Comparison of ENCODE assay signal across 8 cellular contexts in the genomic region with DNA sequence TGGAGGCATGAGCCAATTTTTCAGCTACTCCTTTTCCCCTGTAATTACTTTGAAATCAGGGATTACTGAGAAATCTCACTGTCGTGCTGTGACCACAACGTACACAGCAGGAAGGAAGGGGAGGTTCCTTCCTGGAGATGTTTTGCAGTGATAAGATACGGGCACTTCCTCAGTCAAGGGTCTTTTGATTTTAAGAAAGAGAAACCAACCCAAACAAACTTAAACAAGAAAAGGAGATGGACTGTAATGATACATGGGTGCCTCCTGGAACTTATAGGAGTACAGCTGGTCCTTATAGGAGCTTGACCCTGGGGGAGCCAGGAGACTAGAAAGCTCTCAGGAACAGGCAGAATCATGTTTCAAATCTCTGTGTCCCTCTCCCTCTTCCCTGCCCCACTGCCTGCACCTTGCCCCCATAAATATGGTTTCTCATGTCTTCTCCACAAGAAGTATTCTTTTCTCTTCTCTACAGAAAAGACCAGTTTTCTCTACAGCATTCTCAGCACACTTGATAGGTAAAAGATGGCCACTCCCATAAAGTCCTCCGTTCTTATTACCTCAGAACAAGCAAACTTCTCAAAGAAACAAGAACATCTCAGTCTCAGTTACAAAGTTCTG.
DNase-seq lines count a peak whose midpoint lies in the region; ATAC-seq and TF ChIP-seq lines count a peak whose summit lies in the region.

No MANE protein-coding gene starts in this region.

- no peak overlapping the region for H2BK20ac ChIP-seq in H9 (ENCODE audit: low read depth, low read length, poor library complexity, severe bottlenecking)

- H3K27ac ChIP-seq in HCT116 (ENCODE audit: low read depth, low read length), result no peak overlapping the region
- H3K27ac ChIP-seq in PC-9, result no peak overlapping the region
- peak overlapping the region; percentile 35 for H3K27ac ChIP-seq in colonic mucosa
- no peak overlapping the region for H3K27ac ChIP-seq in H9 (ENCODE audit: insufficient read length, low read depth, low read length)

- BruUV-seq in HCT116 (replicated peaks; lab: Mats Ljungman, UMichigan) (no TSS peak), PC-9 (replicated peaks; lab: Mats Ljungman, UMichigan) (no TSS peak)

- CTCF ChIA-PET in HCT116 (lab: Charles Lee), result no interaction called here
- CTCF ChIA-PET in PC-9 (lab: Charles Lee), result no interaction called here

- WGBS in H9 (ENCODE audit: extremely low coverage, insufficient read length, low lambda C conversion rate), result no CpG with 5 or more reads among the region's 4 CpGs

- POLR2A ChIA-PET in HCT116 (lab: Charles Lee), result no interaction called here
- POLR2A ChIA-PET in PC-9 (lab: Charles Lee; ENCODE audit: unreplicated experiment), result interaction anchor here (0.7 kb wide), 1 partner anchor 977 kb away, joined by 6 read pairs; no protein-coding TSS in a partner anchor

- no peaks in the 10 kb centered on the region for H3K9me3 ChIP-seq in HCT116 (ENCODE audit: control insufficient read depth in 1 of 2, insufficient read depth in 1 of 2, low read depth in 1 of 2, low read length in 2 of 2)
- H3K9me3 ChIP-seq in PC-9 (ENCODE audit: insufficient read depth, low read depth), result 0 out of 2 replicates have a peak, but pooled peaks cover 3% of the 10 kb centered on the region
- H3K9me3 ChIP-seq in colonic mucosa, result no peaks in the 10 kb centered on the region
- no peaks in the 10 kb centered on the region for H3K9me3 ChIP-seq in H9 (ENCODE audit: control insufficient read depth, low read depth, low read length)

- no peak for TF ChIP-seq CTCF in HCT116 (IDR thresholded peaks at IDR 0.05 in 2 of 3, conservative IDR thresholded peaks at IDR 0.05 in 1 of 3; ENCODE audit: borderline replicate concordance in 1 of 3, insufficient read depth in 1 of 3, low read depth in 2 of 3, low read length in 2 of 3)
- no peak for TF ChIP-seq CTCF in PC-9 (conservative IDR thresholded peaks at IDR 0.05)
- TF ChIP-seq CTCF in colonic mucosa (IDR thresholded peaks at IDR 0.05), result no peak
- no peak for TF ChIP-seq CTCF in H9 (conservative IDR thresholded peaks at IDR 0.05)

- no peak overlapping the region for H2BK12ac ChIP-seq in H9 (ENCODE audit: insufficient read length, low read depth, low read length)

- H2BK5ac ChIP-seq in H9 (ENCODE audit: insufficient read length, low read length), result no peak overlapping the region

- no peak for TF ChIP-seq POLR2A in HCT116 (IDR thresholded peaks at IDR 0.05; ENCODE audit: borderline replicate concordance, extremely low read depth, insufficient read depth, insufficient read length)

- peak overlapping the region; percentile 86 for H2AFZ ChIP-seq in HCT116 (ENCODE audit: low read depth, low read length, poor library complexity, severe bottlenecking)
- H2AFZ ChIP-seq in PC-9, result peak overlapping the region; percentile 34
- no peak overlapping the region for H2AFZ ChIP-seq in H9 (ENCODE audit: low read length)

- H3T11ph ChIP-seq in H9 (ENCODE audit: low read length), result no peak overlapping the region

- H3K4ac ChIP-seq in H9 (ENCODE audit: low read depth, low read length), result no peak overlapping the region

- no peak overlapping the region for H3K14ac ChIP-seq in H9 (ENCODE audit: insufficient read depth, low read length)

- H3K56ac ChIP-seq in H9 (ENCODE audit: insufficient read length, low read depth, low read length), result no peak overlapping the region

- H3K79me1 ChIP-seq in H9 (ENCODE audit: insufficient read depth, low read depth, low read length, poor library complexity, severe bottlenecking), result no peaks in the 10 kb centered on the region

- H3K27me3 Mint-ChIP-seq in H9 (ENCODE audit: low read depth), result no peaks in the 10 kb centered on the region

- no peak overlapping the region for H4K5ac ChIP-seq in H9 (ENCODE audit: insufficient read length, low read depth, low read length)

- no peak overlapping the region for H3K18ac ChIP-seq in H9 (ENCODE audit: insufficient read length, low read depth, low read length)

- no peak overlapping the region for H2BK15ac ChIP-seq in H9 (ENCODE audit: low read depth, low read length)

- no peak overlapping the region for H3K23ac ChIP-seq in H9 (ENCODE audit: insufficient read length, low read depth, low read length)

- intact Hi-C loops in HCT116 (cut with micrococcal nuclease), result no loop called here
- intact Hi-C loops in PC-9 (cut with micrococcal nuclease; ENCODE audit: unreplicated experiment), result no loop called here
- intact Hi-C loops in colonic mucosa (cut with DNase I), result no loop called here

- no peaks in the 10 kb centered on the region for H3K36me3 Mint-ChIP-seq in H9 (ENCODE audit: insufficient read depth in 1 of 3, low read depth in 3 of 3)

- H3K4me2 ChIP-seq in HCT116 (ENCODE audit: low read length) (0 out of 2 replicates have a peak overlapping the region, but pooled peaks have one; percentile 13), PC-9 (peak overlapping the region; percentile 17; the same call in 1 of the 2 replicates), H9 (ENCODE audit: insufficient read depth, insufficient read length, low read length) (no peak overlapping the region)

- no peak overlapping the region for H2BK120ac ChIP-seq in H9 (ENCODE audit: low read depth, low read length, poor library complexity, severe bottlenecking)

- H3K4me3 Mint-ChIP-seq in H9, result no peak overlapping the region

- H3K79me2 ChIP-seq in HCT116 (ENCODE audit: insufficient read depth, low read length), result no peaks in the 10 kb centered on the region
- no peaks in the 10 kb centered on the region for H3K79me2 ChIP-seq in PC-9 (ENCODE audit: low read depth)
- no peaks in the 10 kb centered on the region; the same call in 1 of the 2 replicates for H3K79me2 ChIP-seq in H9 (ENCODE audit: insufficient read depth, low read length)

- peaks cover 2 to 3% of the 10 kb centered on the region in 2 experiments; a peak in 1 of 4 replicates for H3K4me1 Mint-ChIP-seq in H9

- H3K4me3 ChIP-seq in HCT116 (replicated peaks in 1 of 2; ENCODE audit: low read depth in 1 of 2, low read length in 2 of 2) (no peak overlapping the region), PC-9 (no peak overlapping the region), colonic mucosa (no peak overlapping the region)

- no peak overlapping the region for H2AK5ac ChIP-seq in H9 (ENCODE audit: insufficient read length, low read length)

- DNase-seq in NCI-H1105 treated with DMSO at 0.1 percent for 48 hours (lab: John Stamatoyannopoulos, UW) (peak; percentile 29), NCI-H1105 (lab: John Stamatoyannopoulos, UW) (no peak), HCT116 (ENCODE audit: low read depth, low spot score) (no peak), PC-9 (no peak), colonic mucosa (no peak), pulmonary artery endothelial cell (ENCODE audit: low read depth, low spot score) (peak; percentile 72), NCI-H187 treated with DMSO at 0.1 percent for 48 hours (lab: John Stamatoyannopoulos, UW) (no peak), H9 (no peak)

- no peaks in the 10 kb centered on the region for H3K9me2 ChIP-seq in HCT116 (ENCODE audit: insufficient read depth)
- no peaks in the 10 kb centered on the region for H3K9me2 ChIP-seq in PC-9 (ENCODE audit: insufficient read depth)

- H3K27ac Mint-ChIP-seq in H9, result peak overlapping the region in 1 of 3 experiments; percentile 42; a peak in 1 of 7 replicates

- H3K23me2 ChIP-seq in H9 (ENCODE audit: insufficient read length, low read depth, low read length, poor library complexity, severe bottlenecking), result no peaks in the 10 kb centered on the region

- ATAC-seq in HCT116, result peak; percentile 14; the same call in 1 of the 2 replicates

- RAD21 ChIA-PET in HCT116 (lab: Charles Lee; ENCODE audit: low non-redundant PET in 1 of 2, low total read pairs in 2 of 2, uncharacterized antibody in 2 of 2, unreplicated experiment in 2 of 2), result no interaction called here

- TF ChIP-seq RAD21 in HCT116 (IDR thresholded peaks at IDR 0.05; ENCODE audit: low read depth), result no peak

- H4K91ac ChIP-seq in H9 (ENCODE audit: insufficient read length, low read depth, low read length), result no peak overlapping the region

- H3K27me3 ChIP-seq in HCT116 (ENCODE audit: insufficient read depth, low read length) (no peaks in the 10 kb centered on the region), PC-9 (ENCODE audit: insufficient read depth, low read depth) (no peaks in the 10 kb centered on the region), colonic mucosa (no peaks in the 10 kb centered on the region), H9 (ENCODE audit: insufficient read depth, low read length) (no peaks in the 10 kb centered on the region)

- H4K20me1 ChIP-seq in HCT116 (ENCODE audit: insufficient read depth) (no peaks in the 10 kb centered on the region), PC-9 (ENCODE audit: insufficient read depth) (no peaks in the 10 kb centered on the region), H9 (ENCODE audit: control insufficient read depth, insufficient read depth, insufficient read length) (no peaks in the 10 kb centered on the region)

- H3K36me3 ChIP-seq in HCT116 (ENCODE audit: control insufficient read depth in 1 of 2, insufficient read depth in 2 of 2, low read length in 2 of 2) (no peaks in the 10 kb centered on the region), PC-9 (ENCODE audit: low read depth) (no peaks in the 10 kb centered on the region), colonic mucosa (no peaks in the 10 kb centered on the region)

- no peaks in the 10 kb centered on the region for H3K9me3 Mint-ChIP-seq in H9

- no peak overlapping the region for H4K8ac ChIP-seq in H9 (replicated peaks; ENCODE audit: insufficient read length, low read depth, low read length)

- H3K9ac ChIP-seq in HCT116 (ENCODE audit: low read length) (no peak overlapping the region), colonic mucosa (ENCODE audit: low read depth in 2 of 2, low read length in 2 of 2) (no peak overlapping the region), H9 (ENCODE audit: extremely low read depth, insufficient read length, low read length) (no peak overlapping the region)

- H3K4me1 ChIP-seq in HCT116 (ENCODE audit: control insufficient read depth in 1 of 2, insufficient read depth in 2 of 2, low read length in 2 of 2) (peaks cover 0 to 7% of the 10 kb centered on the region in 2 experiments; a peak in 1 of 4 replicates), PC-9 (replicated peaks; ENCODE audit: insufficient read depth) (peaks cover 6% of the 10 kb centered on the region; the same call in 1 of the 2 replicates), colonic mucosa (no peaks in the 10 kb centered on the region), H9 (ENCODE audit: insufficient read depth, low read length) (no peaks in the 10 kb centered on the region)

- no peaks in the 10 kb centered on the region for H3F3A ChIP-seq in PC-9 (ENCODE audit: insufficient read depth, low read depth)

TF ChIP-seq in HCT116, 20 proteins besides CTCF, POLR2A, EP300 and RAD21 (continues in another document):
- no peak for TF ChIP-seq JUND (IDR thresholded peaks at IDR 0.05)
- TF ChIP-seq EZH2phosphoT487 (IDR thresholded peaks at IDR 0.05; ENCODE audit: borderline replicate concordance), result no peak
- no peak for TF ChIP-seq FOSL1 (IDR thresholded peaks at IDR 0.05; ENCODE audit: low read depth)
- no peak for TF ChIP-seq SP1 (IDR thresholded peaks at IDR 0.05; ENCODE audit: low read depth)
- no peak for TF ChIP-seq EZH2 (IDR thresholded peaks at IDR 0.05)
- no peak for TF ChIP-seq EGR1 (IDR thresholded peaks at IDR 0.05; ENCODE audit: low read depth)
- TF ChIP-seq CEBPB (IDR thresholded peaks at IDR 0.05; ENCODE audit: low read depth), result no peak
- TF ChIP-seq ZNF274 (IDR thresholded peaks at IDR 0.05; ENCODE audit: low read depth, low read length), result no peak

Comparison
In these comparisons a context has a peak if more than half of its experiments do, and no peak if none do; other contexts are left out.
1. DNase-seq: peak in NCI-H1105 treated with DMSO at 0.1 percent for 48 hours (single experiment) and pulmonary artery endothelial cell (single experiment); none in NCI-H1105 (single experiment), HCT116 (single experiment), PC-9 (0 of 2), colonic mucosa (single experiment), NCI-H187 treated with DMSO at 0.1 percent for 48 hours (single experiment) and H9 (single experiment).